ENCODE assay signal across 13 cellular contexts in genomic region chr4:123744664-123745290, GRCh38.
DNase-seq lines count a peak whose midpoint lies in the region; ATAC-seq, FAIRE-seq and TF ChIP-seq lines count a peak whose summit lies in the region.
"Had no signal": no experiment of that assay in that cellular context is flagged by ENCODE, and none has a peak within 500 bp of the region (broad histone marks: within the 10 kb centered on the region; RNA-seq: fewer than 3 reads in every experiment).

No MANE protein-coding gene starts in this region.

- H3K27ac ChIP-seq in heart right ventricle (peak overlapping the region; percentile 7 to 73 (median 55)), RWPE1 (no peak overlapping the region)
- H3K27ac ChIP-seq: brain microvascular endothelial cell had no signal

- H3K27me3 ChIP-seq in heart right ventricle, result no peaks in the 10 kb centered on the region
- H3K27me3 ChIP-seq: brain microvascular endothelial cell, Peyer's patch had no signal

- no peak overlapping the region for H3K4me3 ChIP-seq in heart right ventricle
- H3K4me3 ChIP-seq: Peyer's patch had no signal

- no peaks in the 10 kb centered on the region for H3K36me3 ChIP-seq in heart right ventricle
- H3K36me3 ChIP-seq: brain microvascular endothelial cell, Peyer's patch had no signal

- peaks cover 8 to 52% (median 25%) of the 10 kb centered on the region in 9 donors for H3K4me1 ChIP-seq in heart right ventricle
- H3K4me1 ChIP-seq: Peyer's patch had no signal

- peak; percentile 100 for FAIRE-seq in TTC549 (lab: Jason Lieb, UNC)

- H3K36me3 Mint-ChIP-seq in nephron progenitor cell (ENCODE audit: low read depth), result peaks cover 6% of the 10 kb centered on the region
- H3K36me3 Mint-ChIP-seq: CD14-positive monocyte had no signal

- H3K9me3 Mint-ChIP-seq in nephron progenitor cell, result peaks cover 6% of the 10 kb centered on the region

- intact Hi-C loops in heart right ventricle (cut with DNase I) (loop anchor here in 3 of 10 donors (5.0 to 10.0 kb wide), 6 partner anchors 148 to 350 kb away; partner anchors contain the start of gene SPRY1 (in 2 of the 3)), posterior vena cava (cut with DNase I) (no loop called here)

- H3K27me3 Mint-ChIP-seq in nephron progenitor cell (ENCODE audit: low read depth, poor library complexity), result no peaks in the 10 kb centered on the region

- H3K9me3 ChIP-seq in heart right ventricle, result no peaks in the 10 kb centered on the region
- H3K9me3 ChIP-seq: Peyer's patch had no signal

- 49 to 52% methylated on average over 8 of the region's 8 CpGs for WGBS in heart right ventricle, 2 donors

- CTCF ChIA-PET in RWPE1 (lab: Yijun Ruan, JAX), result interaction anchor here (0.5 kb wide), 1 partner anchor 239 kb away, joined by 4 read pairs; no protein-coding TSS in a partner anchor

- no peak overlapping the region for H3K27ac Mint-ChIP-seq in nephron progenitor cell

- DNase-seq in heart right ventricle, result no peak
- DNase-seq in posterior vena cava (ENCODE audit: low spot score), result peak; percentile 77
- no peak for DNase-seq in RWPE1 (ENCODE audit: low spot score)
- no peak for DNase-seq in activated gamma-delta T cell treated with Interleukin-2 at 50 U/mL for 16 hours
- DNase-seq in nephron progenitor cell, result no peak
- DNase-seq: brain microvascular endothelial cell, hypothalamus, NCI-H1048, Peyer's patch had no signal

- ATAC-seq in GM18909 (IDR thresholded peaks at IDR 0.05; ENCODE audit: poor library complexity, unreplicated experiment) (peak; percentile 53), heart right ventricle (peak in 6 of 8 donors; percentile 32 to 72 (median 64)), HG03571 (IDR thresholded peaks at IDR 0.05; ENCODE audit: unreplicated experiment) (no peak)

- POLR2A ChIA-PET in RWPE1 (lab: Yijun Ruan, JAX; ENCODE audit: low non-redundant PET), result no interaction called here

- H3K4me3 Mint-ChIP-seq in nephron progenitor cell, result no peak overlapping the region

- H3K4me1 Mint-ChIP-seq in nephron progenitor cell, result peaks cover 52% of the 10 kb centered on the region

- TF ChIP-seq CTCF in heart right ventricle (IDR thresholded peaks at IDR 0.05) (no peak), RWPE1 (conservative IDR thresholded peaks at IDR 0.05; ENCODE audit: low read depth) (no peak), nephron progenitor cell (IDR thresholded peaks at IDR 0.05) (no peak)
